Comparison of ENCODE assay signal across 19 cellular contexts in the genomic region with DNA sequence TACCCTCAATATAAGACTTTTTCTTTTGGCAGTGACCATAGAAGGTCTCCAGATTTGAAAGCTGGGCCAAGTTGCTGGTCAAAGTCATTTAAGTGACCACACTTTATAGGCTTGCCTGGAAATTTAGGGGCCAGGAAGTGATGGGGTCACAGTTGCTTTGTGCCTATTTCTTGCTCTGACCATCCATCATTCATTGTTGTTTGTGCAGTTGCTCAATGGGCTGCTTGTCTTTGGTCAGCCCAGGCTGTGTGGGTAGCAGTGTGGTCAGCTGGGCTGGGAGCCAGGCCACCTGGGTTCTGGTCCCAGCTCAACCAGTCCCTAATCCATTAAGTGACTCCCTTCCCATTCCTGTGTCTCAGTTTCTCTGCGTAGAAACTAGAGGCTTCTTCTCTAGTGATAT. TPM values are rescaled to one million over a fixed set of nuclear protein-coding genes. Genes with fewer than 3 reads are reported as not detected.
DNase-seq lines count a peak whose midpoint lies in the region; ATAC-seq and TF ChIP-seq lines count a peak whose summit lies in the region.
"Had no signal": no experiment of that assay in that cellular context is flagged by ENCODE, and none has a peak within 500 bp of the region (broad histone marks: within the 10 kb centered on the region; RNA-seq: fewer than 3 reads in every experiment).

No MANE protein-coding gene starts in this region.

- H3K27ac ChIP-seq in SJCRH30 (peak overlapping the region; percentile 39), tibial nerve (peak overlapping the region in 3 of 4 donors; percentile 93 to 98 (median 96)), WERI-Rb-1 (no peak overlapping the region)
- H3K27ac ChIP-seq: coronary artery, lower lobe of right lung, right atrium auricular region had no signal

- H3K27me3 Mint-ChIP-seq in nephron (ENCODE audit: low read depth): no peaks in the 10 kb centered on the region

- peak; percentile 56 to 70 for DNase-seq in SJCRH30
- DNase-seq in globus pallidus (ENCODE audit: low spot score): peak; percentile 97
- DNase-seq in tibial nerve (ENCODE audit: low spot score in 2 of 2): peak in 1 of 2 donors; percentile 25
- DNase-seq in WERI-Rb-1: no peak
- no peak for DNase-seq in NAMALWA (ENCODE audit: low spot score)
- DNase-seq: activated CD4-positive, CD25-positive, alpha-beta regulatory T cell treated with anti-CD3 and anti-CD28 coated beads, Interleukin-2, amount 50 U/mL, for 72 hours; activated CD8-positive, alpha-beta memory T cell treated with anti-CD3 and anti-CD28 coated beads, Interleukin-2, amount 10 ng/mL, durations not matched to agents 7 days and 5 days; activated effector memory CD4-positive, alpha-beta T cell treated with Interleukin-2 at 50 U/mL for 16 hours; AML-193; aorta; lower lobe of right lung; NCI-H2081; NCI-H526; nephron progenitor cell; T-helper 9 cell had no signal

- H3K27ac Mint-ChIP-seq in nephron: peak overlapping the region; percentile 83 to 100 (median 97)
- H3K27ac Mint-ChIP-seq: activated CD8-positive, alpha-beta memory T cell treated with anti-CD3 and anti-CD28 coated beads, Interleukin-2, amount 10 ng/mL, durations not matched to agents 7 days and 5 days; nephron progenitor cell had no signal

- H3K9me3 Mint-ChIP-seq in nephron: no peaks in the 10 kb centered on the region
- H3K9me3 Mint-ChIP-seq: nephron progenitor cell had no signal

- peak in 1 of 2 donors; percentile 59 for TF ChIP-seq EP300 in tibial nerve (IDR thresholded peaks at IDR 0.05)

- no peak for TF ChIP-seq POLR2A in tibial nerve (IDR thresholded peaks at IDR 0.05)

- peak overlapping the region in 2 of 3 experiments; percentile 59 to 69 for H3K4me3 Mint-ChIP-seq in nephron
- H3K4me3 Mint-ChIP-seq: activated CD8-positive, alpha-beta memory T cell treated with anti-CD3 and anti-CD28 coated beads, Interleukin-2, amount 10 ng/mL, durations not matched to agents 7 days and 5 days; nephron progenitor cell had no signal

- H3K4me3 ChIP-seq in SJCRH30 (no peak overlapping the region), tibial nerve (no peak overlapping the region), WERI-Rb-1 (ENCODE audit: low read depth, low read length) (no peak overlapping the region)
- H3K4me3 ChIP-seq: coronary artery, lower lobe of right lung, right atrium auricular region had no signal

- no peaks in the 10 kb centered on the region for H3K36me3 ChIP-seq in SJCRH30
- H3K36me3 ChIP-seq in tibial nerve: no peaks in the 10 kb centered on the region
- H3K36me3 ChIP-seq in WERI-Rb-1: peaks cover 4% of the 10 kb centered on the region; the same call in 1 of the 2 replicates
- H3K36me3 ChIP-seq: lower lobe of right lung, right atrium auricular region had no signal

- H3K9me3 ChIP-seq in SJCRH30 (replicated peaks) (no peaks in the 10 kb centered on the region), tibial nerve (no peaks in the 10 kb centered on the region), WERI-Rb-1 (ENCODE audit: severe bottlenecking) (no peaks in the 10 kb centered on the region)
- H3K9me3 ChIP-seq: lower lobe of right lung, right atrium auricular region had no signal

- ATAC-seq in HG02973 (IDR thresholded peaks at IDR 0.05; ENCODE audit: unreplicated experiment): no peak
- ATAC-seq: activated CD8-positive, alpha-beta memory T cell treated with anti-CD3 and anti-CD28 coated beads, Interleukin-2, amount 10 ng/mL, durations not matched to agents 7 days and 5 days; lower lobe of right lung had no signal

- H3K4me1 ChIP-seq in SJCRH30 (peaks cover 29% of the 10 kb centered on the region), tibial nerve (peaks cover 0 to 47% (median 14%) of the 10 kb centered on the region in 4 donors)

- H3K27me3 ChIP-seq in SJCRH30 (no peaks in the 10 kb centered on the region), tibial nerve (no peaks in the 10 kb centered on the region), WERI-Rb-1 (ENCODE audit: insufficient read depth, low read depth, severe bottlenecking) (no peaks in the 10 kb centered on the region)
- H3K27me3 ChIP-seq: right atrium auricular region had no signal

- H3K36me3 Mint-ChIP-seq in nephron (ENCODE audit: low read depth): no peaks in the 10 kb centered on the region
- H3K36me3 Mint-ChIP-seq: activated CD8-positive, alpha-beta memory T cell treated with anti-CD3 and anti-CD28 coated beads, Interleukin-2, amount 10 ng/mL, durations not matched to agents 7 days and 5 days had no signal

- WGBS in tibial nerve, 2 donors: 84 to 88% methylated on average over 1 of the region's 1 CpG

- TF ChIP-seq CTCF in nephron (IDR thresholded peaks at IDR 0.05; ENCODE audit: unreplicated experiment in 3 of 3): no peak
- TF ChIP-seq CTCF in tibial nerve (IDR thresholded peaks at IDR 0.05): no peak
- no peak for TF ChIP-seq CTCF in WERI-Rb-1 (IDR thresholded peaks at IDR 0.05; ENCODE audit: low read depth, low read length)

- peaks cover 30% of the 10 kb centered on the region for H3K4me1 Mint-ChIP-seq in nephron

RNA-seq across cellular contexts. Expression of a gene that starts 2.1 kb away (rescaled TPM):
- total RNA-seq in SJCRH30 (2014; rRNA removed; shearing (Covaris generic)): 13.1 and 13.3 TPM in 2 replicates
- total RNA-seq in tibial nerve: 10 to 100 TPM; 54.3 to 84.6 (median 80.1) TPM

RNA-seq across cellular contexts. Expression of a gene that starts 55.0 kb away (rescaled TPM):
- total RNA-seq in SJCRH30 (2014; rRNA removed; shearing (Covaris generic)): 41.5 and 49.5 TPM in 2 replicates
- total RNA-seq in tibial nerve: 10 to 100 TPM; 32.6 to 41.2 (median 37.1) TPM

Comparison
In these comparisons a context has a peak if more than half of its experiments do, and no peak if none do; other contexts are left out.
1. DNase-seq: peak in SJCRH30 (2 of 2) and globus pallidus (single experiment); none in WERI-Rb-1 (single experiment) and NAMALWA (single experiment).